ENCODE assay signal across 1 cellular context in genomic region chr10:5685764-5686240, GRCh38.
TF ChIP-seq lines count a peak whose summit lies in the region.

No MANE protein-coding gene starts in this region.

TF ChIP-seq in GM12878, 131 proteins besides CTCF, POLR2A, EP300 and RAD21:
- no peak for TF ChIP-seq PBX3 (IDR thresholded peaks at IDR 0.05; ENCODE audit: insufficient replicate concordance, low read depth, low read length)
- 0 out of 2 replicates have a peak, but pooled peaks have one; percentile 5 for TF ChIP-seq SMARCA5 (IDR thresholded peaks at IDR 0.05)
- TF ChIP-seq ZSCAN29 (IDR thresholded peaks at IDR 0.05), result no peak
- TF ChIP-seq SIN3A (IDR thresholded peaks at IDR 0.05; ENCODE audit: low read depth, low read length), result no peak
- no peak for TF ChIP-seq NFXL1 (IDR thresholded peaks at IDR 0.05; ENCODE audit: borderline replicate concordance)
- TF ChIP-seq SRF (IDR thresholded peaks at IDR 0.05; ENCODE audit: low read depth in 2 of 2, low read length in 2 of 2), result no peak
- 0 out of 2 replicates have a peak, but pooled peaks have one; percentile 43 for TF ChIP-seq PML (IDR thresholded peaks at IDR 0.05; ENCODE audit: low read length)
- TF ChIP-seq BCL11A (IDR thresholded peaks at IDR 0.05; ENCODE audit: low read depth, low read length), result no peak
- TF ChIP-seq FOXK2 (IDR thresholded peaks at IDR 0.05), result no peak
- TF ChIP-seq IKZF2 (IDR thresholded peaks at IDR 0.05), result 0 out of 4 replicates have a peak, but pooled peaks of 1 of the 2 experiments have one; percentile 29
